1 cellular context compared by ENCODE assay signal in genomic region chr13:79749985-79750551, GRCh38.
TF ChIP-seq lines count a peak whose summit lies in the region.

No MANE protein-coding gene starts in this region.

TF ChIP-seq in GM23338, 12 proteins besides CTCF, POLR2A, EP300 and RAD21 (continued from another document):
- TF ChIP-seq ZNF462 (CRISPR knock-in tag; IDR thresholded peaks at IDR 0.05) (no peak), REST (IDR thresholded peaks at IDR 0.05; ENCODE audit: unreplicated experiment) (no peak)
